Comparison of ENCODE assay signal across 33 cellular contexts in genomic region chr10:507355-507699, GRCh38.
"Had no signal": no experiment of that assay in that cellular context is flagged by ENCODE, and none has a peak within 500 bp of the region (broad histone marks: within the 10 kb centered on the region; RNA-seq: fewer than 3 reads in every experiment).

No MANE protein-coding gene starts in this region.

- H3K36me3 ChIP-seq: SJCRH30, WERI-Rb-1 had no signal

- H3K27me3 Mint-ChIP-seq: activated naive CD4-positive, alpha-beta T cell treated with anti-CD3 and anti-CD28 coated beads, Interleukin-2, amount 50 U/mL, for 24 hours; brain had no signal

- H3K4me2 ChIP-seq: KMS-11, PC-9 had no signal

- H3K9me3 ChIP-seq: SJCRH30 had no signal

- H3K4me3 Mint-ChIP-seq: activated CD4-positive, alpha-beta T cell treated with anti-CD3 and anti-CD28 coated beads, Interleukin-2, amount 10 ng/mL, durations not matched to agents 24 days and 14 days; activated CD8-positive, alpha-beta T cell treated with anti-CD3 and anti-CD28 coated beads for 36 hours; activated naive CD4-positive, alpha-beta T cell treated with anti-CD3 and anti-CD28 coated beads, Interleukin-2, amount 50 U/mL, for 24 hours; activated naive CD8-positive, alpha-beta T cell treated with anti-CD3 and anti-CD28 coated beads, Interleukin-2, amount 10 ng/mL, durations not matched to agents 7 days and 5 days; activated T-cell treated with anti-CD3 and anti-CD28 coated beads, Interleukin-2, amount 50 U/mL, for 72 hours; activated T-helper 17 cell treated with anti-CD3 and anti-CD28 coated beads, Interleukin-2, amount 50 U/mL, for 72 hours; brain had no signal

- H3K9ac ChIP-seq: KMS-11 had no signal

- H3K4me1 ChIP-seq: SJCRH30 had no signal

- DNase-seq: activated CD4-positive, alpha-beta T cell treated with anti-CD3 and anti-CD28 coated beads for 1 hour; activated CD4-positive, alpha-beta T cell treated with anti-CD3 and anti-CD28 coated beads, Interleukin-2, amount 10 ng/mL, durations not matched to agents 24 days and 14 days; activated CD4-positive, alpha-beta T cell treated with anti-CD3 and anti-CD28 coated beads, Interleukin-2, amount 50 U/mL, for 4 hours; activated CD4-positive, CD25-positive, alpha-beta regulatory T cell; activated CD8-positive, alpha-beta T cell treated with anti-CD3 and anti-CD28 coated beads for 36 hours; activated naive CD4-positive, alpha-beta T cell; activated naive CD8-positive, alpha-beta T cell treated with anti-CD3 and anti-CD28 coated beads, Interleukin-2, amount 10 ng/mL, durations not matched to agents 7 days and 5 days; activated T-cell treated with anti-CD3 and anti-CD28 coated beads, Interleukin-2, amount 50 U/mL, for 1 hour; activated T-cell treated with anti-CD3 and anti-CD28 coated beads, Interleukin-2, amount 50 U/mL, for 72 hours; amygdala; MM.1S; MV-4-11; NCI-H1092; NCI-H1417; NCI-H187; NCI-H2029 treated with DMSO at 0.1 percent for 48 hours; NCI-H2107; NCI-H2171; NCI-H510A; NCI-H526; NCI-H748 treated with DMSO at 0.1 percent for 48 hours; NK-92 treated with Interleukin-12 subunit alpha and Interleukin-12 subunit beta, amount 100 ng/mL, for 24 hours; PC-9; SHP77; SJCRH30; T1000; WERI-Rb-1 had no signal

- H3K27ac ChIP-seq: KMS-11, PC-9, SJCRH30, SK-N-MC, WERI-Rb-1 had no signal

- FAIRE-seq: RCC 7860 had no signal

- H2AFZ ChIP-seq: PC-9 had no signal

- H3K27ac Mint-ChIP-seq: activated CD4-positive, alpha-beta T cell treated with anti-CD3 and anti-CD28 coated beads, Interleukin-2, amount 10 ng/mL, durations not matched to agents 24 days and 14 days; activated CD8-positive, alpha-beta T cell treated with anti-CD3 and anti-CD28 coated beads for 36 hours; activated naive CD4-positive, alpha-beta T cell treated with anti-CD3 and anti-CD28 coated beads, Interleukin-2, amount 50 U/mL, for 24 hours; activated naive CD8-positive, alpha-beta T cell treated with anti-CD3 and anti-CD28 coated beads, Interleukin-2, amount 10 ng/mL, durations not matched to agents 7 days and 5 days; activated T-cell treated with anti-CD3 and anti-CD28 coated beads, Interleukin-2, amount 50 U/mL, for 72 hours; activated T-helper 17 cell treated with anti-CD3 and anti-CD28 coated beads, Interleukin-2, amount 50 U/mL, for 72 hours had no signal

- H3K9me3 Mint-ChIP-seq: activated CD4-positive, alpha-beta T cell treated with anti-CD3 and anti-CD28 coated beads, Interleukin-2, amount 10 ng/mL, durations not matched to agents 24 days and 14 days; activated CD8-positive, alpha-beta T cell treated with anti-CD3 and anti-CD28 coated beads for 36 hours; activated naive CD4-positive, alpha-beta T cell treated with anti-CD3 and anti-CD28 coated beads, Interleukin-2, amount 50 U/mL, for 24 hours; activated naive CD8-positive, alpha-beta T cell treated with anti-CD3 and anti-CD28 coated beads, Interleukin-2, amount 10 ng/mL, durations not matched to agents 7 days and 5 days; activated T-cell treated with anti-CD3 and anti-CD28 coated beads, Interleukin-2, amount 50 U/mL, for 72 hours; activated T-helper 17 cell treated with anti-CD3 and anti-CD28 coated beads, Interleukin-2, amount 50 U/mL, for 72 hours; brain had no signal

- ATAC-seq: activated CD8-positive, alpha-beta T cell treated with anti-CD3 and anti-CD28 coated beads for 36 hours; activated T-cell treated with anti-CD3 and anti-CD28 coated beads, Interleukin-2, amount 50 U/mL, for 72 hours; activated T-helper 17 cell treated with anti-CD3 and anti-CD28 coated beads, Interleukin-2, amount 50 U/mL, for 72 hours had no signal

- H3K36me3 Mint-ChIP-seq: activated naive CD4-positive, alpha-beta T cell treated with anti-CD3 and anti-CD28 coated beads, Interleukin-2, amount 50 U/mL, for 24 hours; activated naive CD8-positive, alpha-beta T cell treated with anti-CD3 and anti-CD28 coated beads, Interleukin-2, amount 10 ng/mL, durations not matched to agents 7 days and 5 days had no signal

- H3K4me3 ChIP-seq: PC-9, SJCRH30, SK-N-MC had no signal

- H3K27me3 ChIP-seq: SJCRH30 had no signal
